Comparison of ENCODE assay signal across 9 cellular contexts in genomic region chr16:82031116-82032084, GRCh38. TPM values are rescaled to one million over a fixed set of nuclear protein-coding genes. Genes with fewer than 3 reads are reported as not detected.
DNase-seq lines count a peak whose midpoint lies in the region; ATAC-seq and TF ChIP-seq lines count a peak whose summit lies in the region.
"Had no signal": no experiment of that assay in that cellular context is flagged by ENCODE, and none has a peak within 500 bp of the region (broad histone marks: within the 10 kb centered on the region; RNA-seq: fewer than 3 reads in every experiment).

No MANE protein-coding gene starts in this region.

- H3K27ac Mint-ChIP-seq in H9: no peak overlapping the region
- no peak overlapping the region for H3K27ac Mint-ChIP-seq in effector memory CD8-positive, alpha-beta T cell
- no peak overlapping the region for H3K27ac Mint-ChIP-seq in immature natural killer cell

- intact Hi-C loops in PC-3 (cut with micrococcal nuclease): loop anchor here (1.0 to 10.0 kb wide), 4 partner anchors 31 to 199 kb away; partner anchors contain the start of gene MPHOSPH6

- no peak overlapping the region for H4K8ac ChIP-seq in H9 (replicated peaks; ENCODE audit: insufficient read length, low read depth, low read length)

- no peak overlapping the region for H4K91ac ChIP-seq in H9 (ENCODE audit: insufficient read length, low read depth, low read length)

- POLR2A ChIA-PET in PC-3 (lab: Charles Lee; ENCODE audit: unreplicated experiment): no interaction called here

- no peak overlapping the region for H2BK12ac ChIP-seq in H9 (ENCODE audit: insufficient read length, low read depth, low read length)

- no peaks in the 10 kb centered on the region for H3F3A ChIP-seq in PC-3 (ENCODE audit: low read length, unreplicated experiment)

- H3K9me2 ChIP-seq in PC-3 (replicated peaks; ENCODE audit: low read length): no peaks in the 10 kb centered on the region

- peak; percentile 79 for TF ChIP-seq CTCF in H9 (conservative IDR thresholded peaks at IDR 0.05)
- TF ChIP-seq CTCF in PC-3 (conservative IDR thresholded peaks at IDR 0.05; ENCODE audit: low read depth, low read length): peak; percentile 74
- TF ChIP-seq CTCF in fibroblast of pulmonary artery (IDR thresholded peaks at IDR 0.05; ENCODE audit: low read length, missing control alignments): peak; percentile 72
- TF ChIP-seq CTCF in right atrium auricular region (IDR thresholded peaks at IDR 0.05): peak in 1 of 2 donors; percentile 60

- no peaks in the 10 kb centered on the region; the same call in 1 of the 2 replicates for H3K4me1 ChIP-seq in H9 (ENCODE audit: insufficient read depth, low read length)
- H3K4me1 ChIP-seq in PC-3 (ENCODE audit: insufficient read depth, low read length): peaks cover 34% of the 10 kb centered on the region
- H3K4me1 ChIP-seq in right atrium auricular region: no peaks in the 10 kb centered on the region

- no peak overlapping the region for H3K56ac ChIP-seq in H9 (ENCODE audit: insufficient read length, low read depth, low read length)

- H3K4me2 ChIP-seq in H9 (ENCODE audit: insufficient read depth, insufficient read length, low read length) (no peak overlapping the region), PC-3 (ENCODE audit: low read length) (peak overlapping the region; percentile 40; the same call in 1 of the 2 replicates)

- H3K9ac ChIP-seq in H9 (ENCODE audit: extremely low read depth, insufficient read length, low read length) (no peak overlapping the region), PC-3 (ENCODE audit: low read length) (no peak overlapping the region)

- no peak overlapping the region for H2BK15ac ChIP-seq in H9 (ENCODE audit: low read depth, low read length)

- WGBS in H9 (ENCODE audit: extremely low coverage, insufficient read length, low lambda C conversion rate): no CpG with 5 or more reads among the region's 13 CpGs

- H3K27ac ChIP-seq in H9 (ENCODE audit: insufficient read length, low read depth, low read length): no peak overlapping the region
- peak overlapping the region; percentile 37; the same call in 1 of the 2 replicates for H3K27ac ChIP-seq in PC-3 (ENCODE audit: low read length)
- no peak overlapping the region for H3K27ac ChIP-seq in right atrium auricular region

- no peak for ATAC-seq in PC-3
- ATAC-seq in effector memory CD8-positive, alpha-beta T cell (replicated peaks): no peak

- BruUV-seq in PC-3 (replicated peaks; lab: Mats Ljungman, UMichigan): no TSS peak

- H3K36me3 ChIP-seq in PC-3 (ENCODE audit: low read depth, low read length) (no peaks in the 10 kb centered on the region), right atrium auricular region (no peaks in the 10 kb centered on the region)

- H3K23me2 ChIP-seq in H9 (ENCODE audit: insufficient read length, low read depth, low read length, poor library complexity, severe bottlenecking): no peaks in the 10 kb centered on the region

- no peak overlapping the region for H3K14ac ChIP-seq in H9 (ENCODE audit: insufficient read depth, low read length)

- H2BK5ac ChIP-seq in H9 (ENCODE audit: insufficient read length, low read length): no peak overlapping the region

- peaks cover 0 to 4% of the 10 kb centered on the region in 2 experiments; a peak in 2 of 4 replicates for H3K4me1 Mint-ChIP-seq in H9
- no peaks in the 10 kb centered on the region for H3K4me1 Mint-ChIP-seq in effector memory CD8-positive, alpha-beta T cell (ENCODE audit: low read depth in 2 of 2)
- no peaks in the 10 kb centered on the region for H3K4me1 Mint-ChIP-seq in immature natural killer cell

- H2AK5ac ChIP-seq in H9 (ENCODE audit: insufficient read length, low read length): no peak overlapping the region

- peaks cover 6% of the 10 kb centered on the region; the same call in 1 of the 2 replicates for H3K27me3 Mint-ChIP-seq in H9 (ENCODE audit: low read depth)
- peaks cover 25 to 30% of the 10 kb centered on the region in 2 donors for H3K27me3 Mint-ChIP-seq in effector memory CD8-positive, alpha-beta T cell
- peaks cover 0 to 6% (median 0%) of the 10 kb centered on the region in 3 donors for H3K27me3 Mint-ChIP-seq in immature natural killer cell (ENCODE audit: low read depth in 3 of 3)

- no peak overlapping the region for H2AFZ ChIP-seq in H9 (ENCODE audit: low read length)
- H2AFZ ChIP-seq in PC-3 (ENCODE audit: low read length): peak overlapping the region; percentile 54

- H4K20me1 ChIP-seq in H9 (ENCODE audit: control insufficient read depth, insufficient read depth, insufficient read length): no peaks in the 10 kb centered on the region
- no peaks in the 10 kb centered on the region for H4K20me1 ChIP-seq in PC-3 (ENCODE audit: low read length)

- H2BK120ac ChIP-seq in H9 (ENCODE audit: low read depth, low read length, poor library complexity, severe bottlenecking): no peak overlapping the region

- H3K9me3 Mint-ChIP-seq in H9: no peaks in the 10 kb centered on the region
- no peaks in the 10 kb centered on the region for H3K9me3 Mint-ChIP-seq in effector memory CD8-positive, alpha-beta T cell
- H3K9me3 Mint-ChIP-seq in immature natural killer cell: no peaks in the 10 kb centered on the region

- H3K4me3 ChIP-seq in PC-3 (ENCODE audit: low read length) (no peak overlapping the region), fibroblast of pulmonary artery (replicated peaks; ENCODE audit: low read depth, low read length) (no peak overlapping the region), right atrium auricular region (no peak overlapping the region)

- H3K36me3 Mint-ChIP-seq in H9 (ENCODE audit: insufficient read depth in 1 of 3, low read depth in 3 of 3): no peaks in the 10 kb centered on the region
- H3K36me3 Mint-ChIP-seq in effector memory CD8-positive, alpha-beta T cell (ENCODE audit: insufficient read depth): peaks cover 3% of the 10 kb centered on the region
- no peaks in the 10 kb centered on the region for H3K36me3 Mint-ChIP-seq in immature natural killer cell

- H3K4me3 Mint-ChIP-seq in H9: no peak overlapping the region
- H3K4me3 Mint-ChIP-seq in effector memory CD8-positive, alpha-beta T cell: no peak overlapping the region
- no peak overlapping the region for H3K4me3 Mint-ChIP-seq in immature natural killer cell

- peak; percentile 69 for DNase-seq in Ammon's horn (ENCODE audit: low spot score)
- no peak for DNase-seq in H9
- DNase-seq in PC-3: peak; percentile 71
- peak; percentile 79 for DNase-seq in fibroblast of pulmonary artery (ENCODE audit: low read depth)
- peak; percentile 75 for DNase-seq in superior temporal gyrus (ENCODE audit: extremely low spot score)
- no peak for DNase-seq in effector memory CD8-positive, alpha-beta T cell
- DNase-seq in immature natural killer cell: no peak
- no peak for DNase-seq in right atrium auricular region (ENCODE audit: low spot score)

- no peaks in the 10 kb centered on the region for H3K9me3 ChIP-seq in H9 (ENCODE audit: control insufficient read depth, low read depth, low read length)
- H3K9me3 ChIP-seq in PC-3 (ENCODE audit: low read length): no peaks in the 10 kb centered on the region
- no peaks in the 10 kb centered on the region for H3K9me3 ChIP-seq in right atrium auricular region

- H3K4ac ChIP-seq in H9 (ENCODE audit: low read depth, low read length): no peak overlapping the region

- no peak overlapping the region for H2BK20ac ChIP-seq in H9 (ENCODE audit: low read depth, low read length, poor library complexity, severe bottlenecking)

- H3T11ph ChIP-seq in H9 (ENCODE audit: low read length): no peak overlapping the region

- CTCF ChIA-PET in PC-3 (lab: Charles Lee): interaction anchor here (1.0 kb wide), 1 partner anchor 199 kb away, joined by 5 read pairs; no protein-coding TSS in a partner anchor

- H3K79me2 ChIP-seq in H9 (ENCODE audit: insufficient read depth, low read length) (no peaks in the 10 kb centered on the region), PC-3 (ENCODE audit: low read length) (no peaks in the 10 kb centered on the region)

- H3K18ac ChIP-seq in H9 (ENCODE audit: insufficient read length, low read depth, low read length): no peak overlapping the region

- H4K5ac ChIP-seq in H9 (ENCODE audit: insufficient read length, low read depth, low read length): no peak overlapping the region

- no peak overlapping the region for H3K23ac ChIP-seq in H9 (ENCODE audit: insufficient read length, low read depth, low read length)

- no peaks in the 10 kb centered on the region for H3K79me1 ChIP-seq in H9 (ENCODE audit: insufficient read depth, low read depth, low read length, poor library complexity, severe bottlenecking)

- H3K27me3 ChIP-seq in H9 (ENCODE audit: insufficient read depth, low read length) (no peaks in the 10 kb centered on the region), PC-3 (ENCODE audit: low read length) (peaks cover 1% of the 10 kb centered on the region; the same call in 1 of the 2 replicates), right atrium auricular region (no peaks in the 10 kb centered on the region)

RNA-seq across cellular contexts. Expression of gene HSD17B2, which starts 3.7 kb away (rescaled TPM):
- total RNA-seq in H9 (2021) (not detected in 2 replicates), PC-3 (2014; rRNA removed) (3.1 and 5.2 TPM in 2 replicates), right atrium auricular region (not detected)
- not detected for polyA plus RNA-seq in immature natural killer cell
- total RNA-seq: subcutaneous adipose tissue had no signal

RNA-seq across cellular contexts. Expression of gene SDR42E1, which starts 20.1 kb away (rescaled TPM):
- total RNA-seq in H9 (2021): 0.02 TPM in 1 of 2 replicates, not detected in the other
- total RNA-seq in PC-3 (2014; rRNA removed): not detected in 2 replicates
- polyA plus RNA-seq in immature natural killer cell: 1 to 10 TPM in 2 of 3 donors, under 1 TPM in 1; 0.13 to 2.1 (median 2.0) TPM
- total RNA-seq in right atrium auricular region: under 1 TPM; 0.11 to 0.90 TPM

Comparison
In these comparisons a context has a peak if more than half of its experiments do, and no peak if none do; other contexts are left out.
1. DNase-seq: peak in Ammon's horn (single experiment), PC-3 (single experiment), fibroblast of pulmonary artery (single experiment) and superior temporal gyrus (single experiment); none in H9 (single experiment), effector memory CD8-positive, alpha-beta T cell (0 of 3), immature natural killer cell (0 of 3) and right atrium auricular region (single experiment).